Comparison of ENCODE assay signal across 19 cellular contexts in the genomic region with DNA sequence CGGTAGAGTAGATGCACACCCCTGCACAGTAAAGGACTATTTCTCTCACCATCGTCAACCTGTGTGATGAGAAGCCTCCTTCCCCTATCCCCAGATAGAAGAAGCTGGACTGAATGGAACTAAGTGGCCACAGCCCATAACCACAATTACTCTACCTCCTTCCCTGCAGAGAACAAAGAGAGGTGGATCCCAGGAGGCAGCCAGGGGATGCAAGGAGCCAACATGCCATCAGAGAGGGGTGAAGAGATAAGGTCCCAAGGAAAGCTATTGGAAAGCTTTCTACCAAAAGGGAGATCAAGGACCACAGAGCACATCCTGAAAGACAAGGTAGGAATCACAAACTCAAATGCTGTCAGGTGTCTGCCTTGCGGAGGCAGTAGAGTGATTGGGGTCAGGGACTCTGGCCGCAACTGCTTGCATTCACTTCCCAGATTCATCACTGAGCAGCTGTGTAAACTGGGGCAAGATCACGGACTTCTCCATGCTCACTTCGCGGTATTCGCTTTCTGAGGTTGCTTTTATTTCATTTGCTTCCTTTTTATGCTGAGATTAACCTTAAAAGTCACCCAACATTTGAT.
A peak's percentile ranks its signal among the peaks of the same experiment; 100 is the strongest.
DNase-seq lines count a peak whose midpoint lies in the region; FAIRE-seq and TF ChIP-seq lines count a peak whose summit lies in the region.
"Had no signal": no experiment of that assay in that cellular context is flagged by ENCODE, and none has a peak within 500 bp of the region (broad histone marks: within the 10 kb centered on the region; RNA-seq: fewer than 3 reads in every experiment).

No MANE protein-coding gene starts in this region.

- no peak for FAIRE-seq in H1 (lab: Jason Lieb, UNC)
- FAIRE-seq: A204.1, D721Med, GM12892, H54 had no signal

- no peak overlapping the region for H3K4me2 ChIP-seq in H9 (ENCODE audit: insufficient read depth, insufficient read length, low read length)
- peak overlapping the region in 1 of 2 experiments; percentile 22; a peak in 1 of 4 replicates for H3K4me2 ChIP-seq in H1 (ENCODE audit: insufficient read depth in 1 of 2, low read depth in 2 of 2, low read length in 2 of 2)
- H3K4me2 ChIP-seq in mesendoderm (ENCODE audit: low read length), result no peak overlapping the region

- POLR2A ChIA-PET in H1 (lab: Charles Lee; ENCODE audit: partially characterized antibody), result interaction anchor here (0.6 kb wide), 1 partner anchor 39 kb away, joined by 5 read pairs; no protein-coding TSS in a partner anchor

- TF ChIP-seq CTCF in H9 (conservative IDR thresholded peaks at IDR 0.05), result no peak
- no peak for TF ChIP-seq CTCF in H1 (IDR thresholded peaks at IDR 0.05; ENCODE audit: control extremely low read depth in 1 of 3, insufficient read depth in 1 of 3, low read depth in 1 of 3, low read length in 3 of 3)
- no peak for TF ChIP-seq CTCF in left ventricle myocardium inferior (IDR thresholded peaks at IDR 0.05; ENCODE audit: borderline replicate concordance)

- H3K23me2 ChIP-seq in H9 (ENCODE audit: insufficient read length, low read depth, low read length, poor library complexity, severe bottlenecking) (no peaks in the 10 kb centered on the region), H1 (ENCODE audit: low read depth, low read length) (no peaks in the 10 kb centered on the region; the same call in 1 of the 2 replicates)

- H3K27me3 ChIP-seq in H9 (ENCODE audit: insufficient read depth, low read length) (no peaks in the 10 kb centered on the region), H1 (replicated peaks in 1 of 4; ENCODE audit: control insufficient read depth in 3 of 4, extremely low read depth in 1 of 4, insufficient read depth in 3 of 4, low read length in 3 of 4) (no peaks in the 10 kb centered on the region; a peak in 1 of 7 replicates), mesendoderm (ENCODE audit: insufficient read depth, low read length, poor library complexity) (no peaks in the 10 kb centered on the region), left ventricle myocardium inferior (ENCODE audit: low read depth) (no peaks in the 10 kb centered on the region)
- H3K27me3 ChIP-seq: BE2C had no signal

- H3K4me3 ChIP-seq in H1 (ENCODE audit: extremely low read depth in 1 of 4, insufficient read depth in 2 of 4, low read depth in 3 of 4, low read length in 4 of 4) (no peak overlapping the region), mesendoderm (ENCODE audit: low read length) (no peak overlapping the region), left ventricle myocardium inferior (no peak overlapping the region)

- no peak overlapping the region for H2BK20ac ChIP-seq in H9 (ENCODE audit: low read depth, low read length, poor library complexity, severe bottlenecking)
- no peak overlapping the region for H2BK20ac ChIP-seq in H1 (ENCODE audit: low read length)

- H2BK15ac ChIP-seq in H9 (ENCODE audit: low read depth, low read length), result no peak overlapping the region
- 0 out of 2 replicates have a peak overlapping the region, but pooled peaks have one; percentile 63 for H2BK15ac ChIP-seq in H1 (ENCODE audit: low read length)
- H2BK15ac ChIP-seq in mesendoderm (replicated peaks; ENCODE audit: low read depth), result no peak overlapping the region

- no peaks in the 10 kb centered on the region; a peak in 1 of 7 replicates for H3K36me3 Mint-ChIP-seq in H9 (ENCODE audit: insufficient read depth in 1 of 3, low read depth in 3 of 3)
- H3K36me3 Mint-ChIP-seq: CD8-positive, alpha-beta T cell; IgD-negative memory B cell had no signal

- H4K91ac ChIP-seq in H9 (ENCODE audit: insufficient read length, low read depth, low read length), result no peak overlapping the region
- no peak overlapping the region for H4K91ac ChIP-seq in H1 (replicated peaks; ENCODE audit: insufficient read length, low read length)

- intact Hi-C loops in left ventricle myocardium inferior (cut with micrococcal nuclease), result no loop called here

- H2BK120ac ChIP-seq in H9 (ENCODE audit: low read depth, low read length, poor library complexity, severe bottlenecking) (no peak overlapping the region), H1 (replicated peaks; ENCODE audit: low read depth, low read length) (no peak overlapping the region), mesendoderm (ENCODE audit: low read depth, low read length) (no peak overlapping the region)

- H4K20me1 ChIP-seq in H9 (ENCODE audit: control insufficient read depth, insufficient read depth, insufficient read length) (no peaks in the 10 kb centered on the region), H1 (replicated peaks in 1 of 2; ENCODE audit: control insufficient read depth in 1 of 2, insufficient read depth in 2 of 2, low read length in 2 of 2) (no peaks in the 10 kb centered on the region)

- H2BK5ac ChIP-seq in H9 (ENCODE audit: insufficient read length, low read length), result no peak overlapping the region
- H2BK5ac ChIP-seq in H1 (ENCODE audit: low read depth, low read length), result no peak overlapping the region
- H2BK5ac ChIP-seq in mesendoderm (ENCODE audit: low read length), result peak overlapping the region; percentile 96

- H4K8ac ChIP-seq in H9 (replicated peaks; ENCODE audit: insufficient read length, low read depth, low read length), result no peak overlapping the region
- H4K8ac ChIP-seq in H1 (ENCODE audit: extremely low read depth, insufficient read depth, low read length), result no peak overlapping the region
- H4K8ac ChIP-seq in mesendoderm (ENCODE audit: low read depth, low read length), result no peak overlapping the region

- H3K79me2 ChIP-seq in H9 (ENCODE audit: insufficient read depth, low read length), result no peaks in the 10 kb centered on the region
- no peaks in the 10 kb centered on the region for H3K79me2 ChIP-seq in H1 (ENCODE audit: control insufficient read depth in 1 of 2, insufficient read depth in 2 of 2, low read length in 2 of 2)
- no peaks in the 10 kb centered on the region for H3K79me2 ChIP-seq in mesendoderm (ENCODE audit: control insufficient read depth, insufficient read depth, low read length)

- H3K4me3 Mint-ChIP-seq in H9, result no peak overlapping the region
- H3K4me3 Mint-ChIP-seq: CD8-positive, alpha-beta T cell; IgD-negative memory B cell had no signal

- TF ChIP-seq EP300 in H1 (IDR thresholded peaks at IDR 0.05; ENCODE audit: borderline replicate concordance in 1 of 2, low read depth in 2 of 2, low read length in 2 of 2), result no peak

- H3K14ac ChIP-seq in H9 (ENCODE audit: insufficient read depth, low read length), result no peak overlapping the region; the same call in 1 of the 2 replicates
- H3K14ac ChIP-seq in H1 (ENCODE audit: insufficient read length), result no peak overlapping the region

- H3K27me3 Mint-ChIP-seq in H9 (ENCODE audit: low read depth), result peaks cover 1% of the 10 kb centered on the region; the same call in 1 of the 2 replicates

- H3K27ac ChIP-seq in H9 (ENCODE audit: insufficient read length, low read depth, low read length) (no peak overlapping the region), H1 (ENCODE audit: low read depth, low read length) (no peak overlapping the region), mesendoderm (ENCODE audit: low read depth, low read length) (peak overlapping the region; percentile 80), left ventricle myocardium inferior (replicated peaks) (no peak overlapping the region)
- H3K27ac ChIP-seq: C4-2B had no signal

- H3K56ac ChIP-seq in H9 (ENCODE audit: insufficient read length, low read depth, low read length) (no peak overlapping the region), H1 (replicated peaks; ENCODE audit: insufficient read length, low read depth, low read length) (no peak overlapping the region), mesendoderm (ENCODE audit: low read length) (peak overlapping the region; percentile 80)

- no peak for TF ChIP-seq RAD21 in H1 (IDR thresholded peaks at IDR 0.05 in 1 of 2, conservative IDR thresholded peaks at IDR 0.05 in 1 of 2; ENCODE audit: low read depth in 2 of 2, low read length in 2 of 2)

- H4K5ac ChIP-seq in H9 (ENCODE audit: insufficient read length, low read depth, low read length) (no peak overlapping the region), H1 (ENCODE audit: insufficient read length, low read depth, low read length) (no peak overlapping the region), mesendoderm (ENCODE audit: low read length) (peak overlapping the region; percentile 77)

- H3T11ph ChIP-seq in H9 (ENCODE audit: low read length), result no peak overlapping the region

- H2AK5ac ChIP-seq in H9 (ENCODE audit: insufficient read length, low read length) (no peak overlapping the region), H1 (ENCODE audit: low read depth, low read length) (no peak overlapping the region), mesendoderm (ENCODE audit: low read length) (no peak overlapping the region)

- H3K4me1 ChIP-seq in H9 (ENCODE audit: insufficient read depth, low read length) (peaks cover 8% of the 10 kb centered on the region; the same call in 1 of the 2 replicates), H1 (replicated peaks in 1 of 4; ENCODE audit: control insufficient read depth in 3 of 4, insufficient read depth in 4 of 4, low read length in 3 of 4) (peaks cover 0 to 15% (median 8%) of the 10 kb centered on the region in 4 experiments; a peak in 4 of 7 replicates), mesendoderm (ENCODE audit: control insufficient read depth, low read depth, low read length) (peaks cover 9% of the 10 kb centered on the region), left ventricle myocardium inferior (no peaks in the 10 kb centered on the region)
- H3K4me1 ChIP-seq: BE2C had no signal

- H3K27ac Mint-ChIP-seq in H9, result no peak overlapping the region
- H3K27ac Mint-ChIP-seq: CD8-positive, alpha-beta T cell had no signal

- H3K79me1 ChIP-seq in H9 (ENCODE audit: insufficient read depth, low read depth, low read length, poor library complexity, severe bottlenecking), result no peaks in the 10 kb centered on the region
- no peaks in the 10 kb centered on the region for H3K79me1 ChIP-seq in H1 (ENCODE audit: low read depth, low read length)
- no peaks in the 10 kb centered on the region for H3K79me1 ChIP-seq in mesendoderm (ENCODE audit: low read length)

- no peak overlapping the region for H3K18ac ChIP-seq in H9 (ENCODE audit: insufficient read length, low read depth, low read length)
- no peak overlapping the region; the same call in none of the 2 replicates for H3K18ac ChIP-seq in H1 (ENCODE audit: extremely low read depth, low read length)
- H3K18ac ChIP-seq in mesendoderm (ENCODE audit: low read length), result peak overlapping the region; percentile 13

- CTCF ChIA-PET in H1 (lab: Charles Lee; ENCODE audit: partially characterized antibody), result interaction anchor here (0.7 to 1.9 kb wide), 2 partner anchors 10 to 95 kb away, joined by 4 to 9 read pairs; no protein-coding TSS in a partner anchor

- H3K4ac ChIP-seq in H9 (ENCODE audit: low read depth, low read length), result no peak overlapping the region
- no peak overlapping the region for H3K4ac ChIP-seq in H1 (replicated peaks; ENCODE audit: insufficient read length, low read depth, low read length)
- peak overlapping the region; percentile 92 for H3K4ac ChIP-seq in mesendoderm (ENCODE audit: low read depth, low read length)

- peak; percentile 5 for DNase-seq in Daoy (ENCODE audit: low read depth)
- no peak for DNase-seq in H9
- no peak for DNase-seq in H1 (ENCODE audit: low read depth in 1 of 2, low spot score in 2 of 2)
- peak; percentile 86 for DNase-seq in mesendoderm
- DNase-seq in left ventricle myocardium inferior, result no peak
- DNase-seq in NCI-H510A treated with DMSO at 0.1 percent for 48 hours (lab: John Stamatoyannopoulos, UW), result no peak
- DNase-seq in NCI-H128 (lab: John Stamatoyannopoulos, UW; ENCODE audit: unreplicated experiment), result no peak
- DNase-seq: BE2C; CD8-positive, alpha-beta T cell; COR-L47; DMS153; DMS79 treated with DMSO at 0.1 percent for 48 hours; GDM1 had no signal

- H2AFZ ChIP-seq in H9 (ENCODE audit: low read length) (peak overlapping the region; percentile 74), H1 (ENCODE audit: low read length) (peak overlapping the region; percentile 72; the same call in 1 of the 2 replicates)

- H3K9ac ChIP-seq in H9 (ENCODE audit: extremely low read depth, insufficient read length, low read length) (no peak overlapping the region), H1 (replicated peaks in 1 of 4; ENCODE audit: extremely low read depth in 1 of 4, low read depth in 3 of 4, low read length in 3 of 4) (no peak overlapping the region), mesendoderm (ENCODE audit: low read length) (peak overlapping the region; percentile 35)

- no peak for TF ChIP-seq POLR2A in H1 (IDR thresholded peaks at IDR 0.05; ENCODE audit: control extremely low read depth in 1 of 2, low read depth in 2 of 2, low read length in 2 of 2)

- peak overlapping the region; percentile 27 for H3K23ac ChIP-seq in H9 (ENCODE audit: insufficient read length, low read depth, low read length)
- H3K23ac ChIP-seq in H1 (ENCODE audit: insufficient read length), result no peak overlapping the region
- H3K23ac ChIP-seq in mesendoderm (ENCODE audit: low read length), result no peak overlapping the region

- H3K9me3 Mint-ChIP-seq in H9, result no peaks in the 10 kb centered on the region

- H3K4me1 Mint-ChIP-seq in H9, result peaks cover 27 to 32% of the 10 kb centered on the region in 2 experiments
- H3K4me1 Mint-ChIP-seq: IgD-negative memory B cell had no signal

- H3K9me3 ChIP-seq in H9 (ENCODE audit: control insufficient read depth, low read depth, low read length) (no peaks in the 10 kb centered on the region), H1 (ENCODE audit: insufficient read depth in 2 of 2, low read depth in 1 of 2, low read length in 1 of 2) (no peaks in the 10 kb centered on the region), left ventricle myocardium inferior (replicated peaks) (no peaks in the 10 kb centered on the region)
- H3K9me3 ChIP-seq: BE2C had no signal

- no peak overlapping the region for H2BK12ac ChIP-seq in H9 (ENCODE audit: insufficient read length, low read depth, low read length)
- no peak overlapping the region for H2BK12ac ChIP-seq in H1 (ENCODE audit: low read depth, low read length)

- no peaks in the 10 kb centered on the region for H3K36me3 ChIP-seq in H1 (ENCODE audit: control insufficient read depth in 2 of 4, insufficient read depth in 4 of 4, low read length in 3 of 4)
- no peaks in the 10 kb centered on the region for H3K36me3 ChIP-seq in mesendoderm (ENCODE audit: control insufficient read depth, insufficient read depth, low read length)
- no peaks in the 10 kb centered on the region for H3K36me3 ChIP-seq in left ventricle myocardium inferior
- H3K36me3 ChIP-seq: BE2C had no signal

- no CpG with 5 or more reads among the region's 8 CpGs for WGBS in H9 (ENCODE audit: extremely low coverage, insufficient read length, low lambda C conversion rate)
- WGBS in H1 (ENCODE audit: extremely low coverage in 1 of 2, insufficient coverage in 1 of 2, insufficient read length in 1 of 2, insufficient replicate concordance in 2 of 2, low coverage in 1 of 2, low lambda C conversion rate in 2 of 2, missing lambda C conversion rate in 1 of 2), 2 experiments, result 89% methylated on average over 8 of the region's 8 CpGs; no CpG with 5 or more reads in 1 of the 2 experiments
- WGBS in mesendoderm (ENCODE audit: extremely low coverage, insufficient coverage, low lambda C conversion rate), result no CpG with 5 or more reads among the region's 8 CpGs

Comparison
In these comparisons a context has a peak if more than half of its experiments do, and no peak if none do; other contexts are left out.
1. DNase-seq: peak in Daoy (single experiment) and mesendoderm (single experiment); none in H9 (single experiment), H1 (0 of 2), left ventricle myocardium inferior (single experiment), NCI-H510A treated with DMSO at 0.1 percent for 48 hours (single experiment) and NCI-H128 (single experiment).